Comparison of ENCODE assay signal across 1 cellular context in genomic region chr1:45490623-45491463, GRCh38.
TF ChIP-seq lines count a peak whose summit lies in the region.

Gene TESK2, minus strand, starts transcription at chr1:45491163. Its CDS starts 33,378 bp downstream, at chr1:45457785.

TF ChIP-seq in H1, 55 proteins besides CTCF, POLR2A, EP300 and RAD21 (continued from another document):
- TF ChIP-seq HDAC6 (IDR thresholded peaks at IDR 0.05; ENCODE audit: low read depth, low read length) (no peak), EGR1 (IDR thresholded peaks at IDR 0.05; ENCODE audit: borderline replicate concordance, low read depth, low read length) (0 out of 2 replicates have a peak, but pooled peaks have one; percentile 35), YY1 (IDR thresholded peaks at IDR 0.05; ENCODE audit: low read depth, low read length) (no peak), GTF2F1 (IDR thresholded peaks at IDR 0.05; ENCODE audit: borderline replicate concordance, low read depth, low read length) (no peak), SRF (IDR thresholded peaks at IDR 0.05; ENCODE audit: low read depth, low read length) (no peak), RFX5 (IDR thresholded peaks at IDR 0.05; ENCODE audit: borderline replicate concordance, low read depth, low read length) (no peak), RBBP5 (IDR thresholded peaks at IDR 0.05; ENCODE audit: borderline replicate concordance, low read depth, low read length) (peak; percentile 97; the same call in 1 of the 2 replicates), KDM5A (IDR thresholded peaks at IDR 0.05; ENCODE audit: low read length) (no peak), CBX8 (IDR thresholded peaks at IDR 0.05; ENCODE audit: borderline replicate concordance, low read depth, low read length) (no peak), EZH2 (IDR thresholded peaks at IDR 0.05; ENCODE audit: low read depth, low read length, severe bottlenecking) (peak; percentile 33), MAFK (IDR thresholded peaks at IDR 0.05; ENCODE audit: low read depth, low read length) (no peak), USF2 (IDR thresholded peaks at IDR 0.05; ENCODE audit: low read length) (peak; percentile 84), JUND (IDR thresholded peaks at IDR 0.05; ENCODE audit: low read length) (no peak), TAF7 (optimal IDR thresholded peaks at IDR 0.05; ENCODE audit: borderline replicate concordance, low read depth, low read length) (peak; percentile 77), CHD2 (IDR thresholded peaks at IDR 0.05; ENCODE audit: low read length) (peak; percentile 90), TBP (IDR thresholded peaks at IDR 0.05; ENCODE audit: low read depth, low read length) (peak; percentile 79; the same call in 1 of the 2 replicates), SIN3A (conservative IDR thresholded peaks at IDR 0.05 in 1 of 2, IDR thresholded peaks at IDR 0.05 in 1 of 2; ENCODE audit: low read depth in 1 of 2, low read length in 2 of 2) (peak in 1 of 2 experiments; percentile 77; a peak in 1 of 4 replicates), POU5F1 (IDR thresholded peaks at IDR 0.05; ENCODE audit: low read depth, low read length) (no peak), NRF1 (IDR thresholded peaks at IDR 0.05; ENCODE audit: low read depth, low read length) (no peak), SP1 (IDR thresholded peaks at IDR 0.05; ENCODE audit: low read depth, low read length) (peak; percentile 99), POLR2AphosphoS5 (IDR thresholded peaks at IDR 0.05; ENCODE audit: low read depth, low read length) (peak; percentile 64), KDM4A (IDR thresholded peaks at IDR 0.05; ENCODE audit: low read depth, low read length, severe bottlenecking) (peak; percentile 82), FOSL1 (IDR thresholded peaks at IDR 0.05; ENCODE audit: insufficient read depth, low read depth, low read length) (no peak), ZNF274 (IDR thresholded peaks at IDR 0.05; ENCODE audit: borderline replicate concordance, extremely low read depth, low read length) (no peak), SIX5 (IDR thresholded peaks at IDR 0.05; ENCODE audit: low read depth, low read length) (no peak), RXRA (IDR thresholded peaks at IDR 0.05; ENCODE audit: insufficient read depth, low read depth, low read length) (no peak), NANOG (IDR thresholded peaks at IDR 0.05; ENCODE audit: insufficient read depth, low read depth, low read length, poor library complexity, severe bottlenecking) (no peak), ASH2L (IDR thresholded peaks at IDR 0.05; ENCODE audit: low read length) (peak; percentile 81), SIRT6 (IDR thresholded peaks at IDR 0.05; ENCODE audit: low read length) (no peak), CHD1 (IDR thresholded peaks at IDR 0.05; ENCODE audit: low read depth, low read length) (0 out of 2 replicates have a peak, but pooled peaks have one; percentile 50), CREB1 (IDR thresholded peaks at IDR 0.05) (peak; percentile 69; the same call in 1 of the 2 replicates), TAF1 (IDR thresholded peaks at IDR 0.05; ENCODE audit: low read depth, low read length) (peak; percentile 89), GABPA (IDR thresholded peaks at IDR 0.05; ENCODE audit: borderline replicate concordance, insufficient read depth, low read length) (no peak)
- TF ChIP-seq, protein P1, sequence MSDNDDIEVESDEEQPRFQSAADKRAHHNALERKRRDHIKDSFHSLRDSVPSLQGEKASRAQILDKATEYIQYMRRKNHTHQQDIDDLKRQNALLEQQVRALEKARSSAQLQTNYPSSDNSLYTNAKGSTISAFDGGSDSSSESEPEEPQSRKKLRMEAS (IDR thresholded peaks at IDR 0.05): peak; percentile 95
- TF ChIP-seq, protein P2, sequence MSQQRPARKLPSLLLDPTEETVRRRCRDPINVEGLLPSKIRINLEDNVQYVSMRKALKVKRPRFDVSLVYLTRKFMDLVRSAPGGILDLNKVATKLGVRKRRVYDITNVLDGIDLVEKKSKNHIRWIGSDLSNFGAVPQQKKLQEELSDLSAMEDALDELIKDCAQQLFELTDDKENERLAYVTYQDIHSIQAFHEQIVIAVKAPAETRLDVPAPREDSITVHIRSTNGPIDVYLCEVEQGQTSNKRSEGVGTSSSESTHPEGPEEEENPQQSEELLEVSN (IDR thresholded peaks at IDR 0.05): peak; percentile 90
- TF ChIP-seq, protein P3, sequence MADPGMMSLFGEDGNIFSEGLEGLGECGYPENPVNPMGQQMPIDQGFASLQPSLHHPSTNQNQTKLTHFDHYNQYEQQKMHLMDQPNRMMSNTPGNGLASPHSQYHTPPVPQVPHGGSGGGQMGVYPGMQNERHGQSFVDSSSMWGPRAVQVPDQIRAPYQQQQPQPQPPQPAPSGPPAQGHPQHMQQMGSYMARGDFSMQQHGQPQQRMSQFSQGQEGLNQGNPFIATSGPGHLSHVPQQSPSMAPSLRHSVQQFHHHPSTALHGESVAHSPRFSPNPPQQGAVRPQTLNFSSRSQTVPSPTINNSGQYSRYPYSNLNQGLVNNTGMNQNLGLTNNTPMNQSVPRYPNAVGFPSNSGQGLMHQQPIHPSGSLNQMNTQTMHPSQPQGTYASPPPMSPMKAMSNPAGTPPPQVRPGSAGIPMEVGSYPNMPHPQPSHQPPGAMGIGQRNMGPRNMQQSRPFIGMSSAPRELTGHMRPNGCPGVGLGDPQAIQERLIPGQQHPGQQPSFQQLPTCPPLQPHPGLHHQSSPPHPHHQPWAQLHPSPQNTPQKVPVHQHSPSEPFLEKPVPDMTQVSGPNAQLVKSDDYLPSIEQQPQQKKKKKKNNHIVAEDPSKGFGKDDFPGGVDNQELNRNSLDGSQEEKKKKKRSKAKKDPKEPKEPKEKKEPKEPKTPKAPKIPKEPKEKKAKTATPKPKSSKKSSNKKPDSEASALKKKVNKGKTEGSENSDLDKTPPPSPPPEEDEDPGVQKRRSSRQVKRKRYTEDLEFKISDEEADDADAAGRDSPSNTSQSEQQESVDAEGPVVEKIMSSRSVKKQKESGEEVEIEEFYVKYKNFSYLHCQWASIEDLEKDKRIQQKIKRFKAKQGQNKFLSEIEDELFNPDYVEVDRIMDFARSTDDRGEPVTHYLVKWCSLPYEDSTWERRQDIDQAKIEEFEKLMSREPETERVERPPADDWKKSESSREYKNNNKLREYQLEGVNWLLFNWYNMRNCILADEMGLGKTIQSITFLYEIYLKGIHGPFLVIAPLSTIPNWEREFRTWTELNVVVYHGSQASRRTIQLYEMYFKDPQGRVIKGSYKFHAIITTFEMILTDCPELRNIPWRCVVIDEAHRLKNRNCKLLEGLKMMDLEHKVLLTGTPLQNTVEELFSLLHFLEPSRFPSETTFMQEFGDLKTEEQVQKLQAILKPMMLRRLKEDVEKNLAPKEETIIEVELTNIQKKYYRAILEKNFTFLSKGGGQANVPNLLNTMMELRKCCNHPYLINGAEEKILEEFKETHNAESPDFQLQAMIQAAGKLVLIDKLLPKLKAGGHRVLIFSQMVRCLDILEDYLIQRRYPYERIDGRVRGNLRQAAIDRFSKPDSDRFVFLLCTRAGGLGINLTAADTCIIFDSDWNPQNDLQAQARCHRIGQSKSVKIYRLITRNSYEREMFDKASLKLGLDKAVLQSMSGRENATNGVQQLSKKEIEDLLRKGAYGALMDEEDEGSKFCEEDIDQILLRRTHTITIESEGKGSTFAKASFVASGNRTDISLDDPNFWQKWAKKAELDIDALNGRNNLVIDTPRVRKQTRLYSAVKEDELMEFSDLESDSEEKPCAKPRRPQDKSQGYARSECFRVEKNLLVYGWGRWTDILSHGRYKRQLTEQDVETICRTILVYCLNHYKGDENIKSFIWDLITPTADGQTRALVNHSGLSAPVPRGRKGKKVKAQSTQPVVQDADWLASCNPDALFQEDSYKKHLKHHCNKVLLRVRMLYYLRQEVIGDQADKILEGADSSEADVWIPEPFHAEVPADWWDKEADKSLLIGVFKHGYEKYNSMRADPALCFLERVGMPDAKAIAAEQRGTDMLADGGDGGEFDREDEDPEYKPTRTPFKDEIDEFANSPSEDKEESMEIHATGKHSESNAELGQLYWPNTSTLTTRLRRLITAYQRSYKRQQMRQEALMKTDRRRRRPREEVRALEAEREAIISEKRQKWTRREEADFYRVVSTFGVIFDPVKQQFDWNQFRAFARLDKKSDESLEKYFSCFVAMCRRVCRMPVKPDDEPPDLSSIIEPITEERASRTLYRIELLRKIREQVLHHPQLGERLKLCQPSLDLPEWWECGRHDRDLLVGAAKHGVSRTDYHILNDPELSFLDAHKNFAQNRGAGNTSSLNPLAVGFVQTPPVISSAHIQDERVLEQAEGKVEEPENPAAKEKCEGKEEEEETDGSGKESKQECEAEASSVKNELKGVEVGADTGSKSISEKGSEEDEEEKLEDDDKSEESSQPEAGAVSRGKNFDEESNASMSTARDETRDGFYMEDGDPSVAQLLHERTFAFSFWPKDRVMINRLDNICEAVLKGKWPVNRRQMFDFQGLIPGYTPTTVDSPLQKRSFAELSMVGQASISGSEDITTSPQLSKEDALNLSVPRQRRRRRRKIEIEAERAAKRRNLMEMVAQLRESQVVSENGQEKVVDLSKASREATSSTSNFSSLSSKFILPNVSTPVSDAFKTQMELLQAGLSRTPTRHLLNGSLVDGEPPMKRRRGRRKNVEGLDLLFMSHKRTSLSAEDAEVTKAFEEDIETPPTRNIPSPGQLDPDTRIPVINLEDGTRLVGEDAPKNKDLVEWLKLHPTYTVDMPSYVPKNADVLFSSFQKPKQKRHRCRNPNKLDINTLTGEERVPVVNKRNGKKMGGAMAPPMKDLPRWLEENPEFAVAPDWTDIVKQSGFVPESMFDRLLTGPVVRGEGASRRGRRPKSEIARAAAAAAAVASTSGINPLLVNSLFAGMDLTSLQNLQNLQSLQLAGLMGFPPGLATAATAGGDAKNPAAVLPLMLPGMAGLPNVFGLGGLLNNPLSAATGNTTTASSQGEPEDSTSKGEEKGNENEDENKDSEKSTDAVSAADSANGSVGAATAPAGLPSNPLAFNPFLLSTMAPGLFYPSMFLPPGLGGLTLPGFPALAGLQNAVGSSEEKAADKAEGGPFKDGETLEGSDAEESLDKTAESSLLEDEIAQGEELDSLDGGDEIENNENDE (IDR thresholded peaks at IDR 0.05; ENCODE audit: insufficient replicate concordance, low read length): no peak
